In the genomic region with DNA sequence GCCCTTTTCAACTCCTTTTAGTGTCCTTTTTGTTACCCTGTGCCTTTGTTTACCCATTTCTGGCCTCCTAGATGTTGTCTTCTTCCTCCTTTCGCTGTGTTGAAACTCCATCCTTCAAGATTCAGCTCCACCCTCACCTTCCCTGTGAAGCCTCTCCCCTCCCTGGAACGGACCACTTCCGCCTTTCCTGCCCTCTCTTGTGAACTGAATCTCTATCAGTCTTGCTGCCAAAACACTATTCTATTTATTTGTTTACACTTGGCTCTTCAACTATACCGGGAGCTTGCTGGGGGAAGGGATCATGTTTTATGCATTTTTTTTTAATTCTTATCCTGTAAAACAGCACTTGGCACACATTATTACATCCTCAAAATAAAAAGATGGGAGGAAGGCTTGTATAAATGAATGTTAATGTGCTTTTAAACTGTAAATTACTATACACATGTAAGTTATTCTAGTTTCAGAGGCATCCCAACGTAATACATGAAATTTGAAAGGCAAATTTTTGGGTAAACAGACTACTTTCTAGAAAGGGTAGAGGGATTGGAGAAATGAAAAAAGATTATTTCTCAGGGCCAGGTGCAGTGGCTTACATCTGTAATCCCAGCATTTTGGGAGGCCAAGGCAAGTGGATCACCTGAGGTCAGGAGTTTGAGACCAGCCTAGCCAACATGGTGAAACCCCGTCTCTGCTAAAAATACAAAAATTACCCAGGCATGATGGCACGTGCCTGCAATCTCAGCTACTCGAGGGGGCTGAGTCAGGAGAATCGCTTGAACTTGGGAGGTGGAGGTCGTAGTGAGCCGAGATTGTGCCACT, we compare ENCODE assay signal across 10 cellular contexts.
DNase-seq lines count a peak whose midpoint lies in the region; ATAC-seq lines count a peak whose summit lies in the region.
"Had no signal": no experiment of that assay in that cellular context is flagged by ENCODE, and none has a peak within 500 bp of the region (broad histone marks: within the 10 kb centered on the region; RNA-seq: fewer than 3 reads in every experiment).

No MANE protein-coding gene starts in this region.

- DNase-seq in NCI-H1092 treated with DMSO at 0.1 percent for 48 hours (lab: John Stamatoyannopoulos, UW) (peak; percentile 16), NCI-H1092 (lab: John Stamatoyannopoulos, UW) (no peak), NCI-H526 treated with DMSO at 0.1 percent for 48 hours (lab: John Stamatoyannopoulos, UW) (peak; percentile 85), ureter (ENCODE audit: low spot score) (peak; percentile 56), RPMI8226 (no peak), AG08396 (ENCODE audit: low spot score) (no peak)
- no peak for DNase-seq in stimulated activated CD4-positive, alpha-beta T cell treated with anti-CD3 and anti-CD28 coated beads, Interleukin-2, amount 100 ng/mL, for 24 hours
- DNase-seq: head of caudate nucleus had no signal

- ATAC-seq in HG02943 (IDR thresholded peaks at IDR 0.05; ENCODE audit: low read depth, unreplicated experiment): peak; percentile 29
- ATAC-seq: HCT116 had no signal

Comparison
In these comparisons a context has a peak if more than half of its experiments do, and no peak if none do; other contexts are left out.
1. DNase-seq: peak in NCI-H1092 treated with DMSO at 0.1 percent for 48 hours (single experiment), NCI-H526 treated with DMSO at 0.1 percent for 48 hours (single experiment) and ureter (single experiment); none in NCI-H1092 (single experiment), stimulated activated CD4-positive, alpha-beta T cell treated with anti-CD3 and anti-CD28 coated beads, Interleukin-2, amount 100 ng/mL, for 24 hours (0 of 2), RPMI8226 (single experiment) and AG08396 (single experiment).